In genomic region chr13:78998736-78999135, GRCh38 we compare ENCODE assay signal across 23 cellular contexts.
DNase-seq lines count a peak whose midpoint lies in the region; ATAC-seq, FAIRE-seq and TF ChIP-seq lines count a peak whose summit lies in the region.
"Had no signal": no experiment of that assay in that cellular context is flagged by ENCODE, and none has a peak within 500 bp of the region (broad histone marks: within the 10 kb centered on the region; RNA-seq: fewer than 3 reads in every experiment).

No MANE protein-coding gene starts in this region.

- peak; percentile 23 for ATAC-seq in HG03280 (IDR thresholded peaks at IDR 0.05; ENCODE audit: unreplicated experiment)
- no peak for ATAC-seq in HG03521 (IDR thresholded peaks at IDR 0.05; ENCODE audit: unreplicated experiment)
- ATAC-seq in gastroesophageal sphincter: no peak
- ATAC-seq: PC-3 had no signal

- H3K27ac ChIP-seq in gastroesophageal sphincter: no peak overlapping the region

- H3K4me1 ChIP-seq in gastroesophageal sphincter: no peaks in the 10 kb centered on the region

- no peak overlapping the region for H3K4me3 ChIP-seq in gastroesophageal sphincter
- H3K4me3 ChIP-seq: MG63 had no signal

- TF ChIP-seq POLR2A in gastroesophageal sphincter (IDR thresholded peaks at IDR 0.05): no peak

- H3K9me3 ChIP-seq in gastroesophageal sphincter: no peaks in the 10 kb centered on the region
- H3K9me3 ChIP-seq: MG63 had no signal

- H3K36me3 ChIP-seq in gastroesophageal sphincter: no peaks in the 10 kb centered on the region
- H3K36me3 ChIP-seq: MG63 had no signal

- 73 to 80% methylated on average over 2 of the region's 2 CpGs for WGBS in gastroesophageal sphincter (ENCODE audit: low coverage in 1 of 2), 2 donors

- peak in 2 of 3 experiments; percentile 20 to 53 for DNase-seq in NCI-H1417 (lab: John Stamatoyannopoulos, UW)
- no peak for DNase-seq in NCI-H1417 treated with DMSO at 0.1 percent for 48 hours (lab: John Stamatoyannopoulos, UW)
- DNase-seq in NCI-H82 (lab: John Stamatoyannopoulos, UW): peak; percentile 93
- DNase-seq in midbrain (lab: John Stamatoyannopoulos, UW): no peak
- no peak for DNase-seq in HTR-8/SVneo (ENCODE audit: insufficient read length, low spot score)
- DNase-seq: 8988T, DMS153, HCEC 1CT, IMR-90, KG1, MG63, NCI-H1048, NCI-H1436, NCI-H187 treated with DMSO at 0.1 percent for 48 hours, NCI-H2107, NCI-H226, NCI-H510A treated with DMSO at 0.1 percent for 48 hours, PC-3, T-helper 2 cell had no signal

- no peak for TF ChIP-seq CTCF in gastroesophageal sphincter (IDR thresholded peaks at IDR 0.05)

- H3K27me3 ChIP-seq in gastroesophageal sphincter: no peaks in the 10 kb centered on the region
- H3K27me3 ChIP-seq: MG63 had no signal

- TF ChIP-seq EP300 in gastroesophageal sphincter (IDR thresholded peaks at IDR 0.05): no peak

- FAIRE-seq in HTR-8/SVneo (lab: Jason Lieb, UNC): no peak
- FAIRE-seq: H1 had no signal

Comparison
In these comparisons a context has a peak if more than half of its experiments do, and no peak if none do; other contexts are left out.
1. DNase-seq: peak in NCI-H1417 (2 of 3) and NCI-H82 (single experiment); none in NCI-H1417 treated with DMSO at 0.1 percent for 48 hours (single experiment), midbrain (single experiment) and HTR-8/SVneo (single experiment).